ENCODE assay signal across 8 cellular contexts in the genomic region with DNA sequence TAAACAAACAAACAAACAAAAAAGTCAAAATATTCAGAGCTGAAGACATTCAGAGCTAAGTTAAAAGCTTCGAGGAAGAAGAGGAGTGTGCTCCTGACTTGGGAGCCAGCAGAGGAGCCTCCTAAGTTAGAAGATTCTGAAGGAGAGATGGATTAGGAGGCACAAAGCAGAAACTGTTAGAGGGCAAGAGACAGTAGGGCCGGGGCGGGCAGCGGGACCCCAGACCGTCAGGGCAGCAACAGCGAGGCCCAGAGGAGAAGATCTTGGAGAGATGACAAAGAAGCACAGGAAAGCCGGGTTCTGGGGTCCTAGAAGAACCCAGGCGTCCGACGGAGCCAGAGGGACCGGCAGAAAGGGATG. TPM values are rescaled to one million over a fixed set of nuclear protein-coding genes. Genes with fewer than 3 reads are reported as not detected.
DNase-seq lines count a peak whose midpoint lies in the region; ATAC-seq and TF ChIP-seq lines count a peak whose summit lies in the region.

No MANE protein-coding gene starts in this region.

- H3K4me1 ChIP-seq in lung (ENCODE audit: control insufficient read depth in 2 of 2, insufficient read depth in 2 of 2, low read length in 2 of 2) (no peaks in the 10 kb centered on the region), uterus (no peaks in the 10 kb centered on the region)

- ATAC-seq in lung (ENCODE audit: insufficient read depth, low FRiP score) (no peak), GM19455 (IDR thresholded peaks at IDR 0.05; ENCODE audit: unreplicated experiment) (no peak), HG02798 (IDR thresholded peaks at IDR 0.05; ENCODE audit: poor library complexity, unreplicated experiment) (no peak)

- H3K27ac ChIP-seq in lung (ENCODE audit: low read depth in 1 of 2, low read length in 1 of 2) (no peak overlapping the region), uterus (peak overlapping the region; percentile 83 to 89)

- H3K4me1 Mint-ChIP-seq in activated naive CD4-positive, alpha-beta T cell treated with anti-CD3 and anti-CD28 coated beads, Interleukin-2, amount 50 U/mL, for 24 hours = peaks cover 10% of the 10 kb centered on the region

- WGBS in lung, 2 donors = 18 to 34% methylated on average over 5 to 11 of the region's 11 CpGs

- peak overlapping the region; percentile 55 to 60 for H3K4me3 ChIP-seq in cardiac fibroblast (replicated peaks in 1 of 2; ENCODE audit: low read depth in 2 of 2, low read length in 2 of 2)
- peak overlapping the region; percentile 27 for H3K4me3 ChIP-seq in lung
- peak overlapping the region; percentile 48 to 56 for H3K4me3 ChIP-seq in uterus

- DNase-seq in activated naive CD4-positive, alpha-beta T cell treated with anti-CD3 and anti-CD28 coated beads, Interleukin-2, amount 50 U/mL, for 16 hours = no peak
- DNase-seq in cardiac fibroblast (ENCODE audit: low read depth in 2 of 2) (no peak), lung (ENCODE audit: low spot score) (no peak), uterus (no peak), SW480 (ENCODE audit: low spot score) (no peak)

- H3K27me3 ChIP-seq in lung (ENCODE audit: control insufficient read depth, insufficient read depth) (no peaks in the 10 kb centered on the region), uterus (no peaks in the 10 kb centered on the region)

- H3K36me3 Mint-ChIP-seq in activated naive CD4-positive, alpha-beta T cell treated with anti-CD3 and anti-CD28 coated beads, Interleukin-2, amount 50 U/mL, for 24 hours = no peaks in the 10 kb centered on the region

- H3K27ac Mint-ChIP-seq in activated naive CD4-positive, alpha-beta T cell treated with anti-CD3 and anti-CD28 coated beads, Interleukin-2, amount 50 U/mL, for 24 hours = peak overlapping the region; percentile 62

- H3K27me3 Mint-ChIP-seq in activated naive CD4-positive, alpha-beta T cell treated with anti-CD3 and anti-CD28 coated beads, Interleukin-2, amount 50 U/mL, for 24 hours = peaks cover 9% of the 10 kb centered on the region

- no peaks in the 10 kb centered on the region for H3K36me3 ChIP-seq in lung (ENCODE audit: control insufficient read depth in 2 of 2, insufficient read depth in 2 of 2, low read length in 2 of 2)
- H3K36me3 ChIP-seq in uterus = no peaks in the 10 kb centered on the region

- no peak for TF ChIP-seq POLR2A in uterus (IDR thresholded peaks at IDR 0.05)

- TF ChIP-seq CTCF in cardiac fibroblast (IDR thresholded peaks at IDR 0.05; ENCODE audit: low read depth, low read length) (no peak), lung (IDR thresholded peaks at IDR 0.05; ENCODE audit: control extremely low read depth, extremely low read depth) (no peak), uterus (IDR thresholded peaks at IDR 0.05) (no peak)

- intact Hi-C loops in uterus (cut with DNase I; ENCODE audit: low total_unique reads) = no loop called here

- H3K9me3 Mint-ChIP-seq in activated naive CD4-positive, alpha-beta T cell treated with anti-CD3 and anti-CD28 coated beads, Interleukin-2, amount 50 U/mL, for 24 hours = no peaks in the 10 kb centered on the region

- H3K9me3 ChIP-seq in lung (ENCODE audit: control insufficient read depth in 2 of 2, insufficient read depth in 1 of 2, low read length in 1 of 2) = no peaks in the 10 kb centered on the region
- H3K9me3 ChIP-seq in uterus = no peaks in the 10 kb centered on the region

- H3K4me3 Mint-ChIP-seq in activated naive CD4-positive, alpha-beta T cell treated with anti-CD3 and anti-CD28 coated beads, Interleukin-2, amount 50 U/mL, for 24 hours = peak overlapping the region; percentile 82

RNA-seq across cellular contexts. Expression of gene KLHL13, which starts 0.7 kb away (rescaled TPM):
- 1 to 10 TPM; 3.6 to 7.9 TPM for total RNA-seq in lung
- 1 to 10 TPM in 1 of 2 donors, under 1 TPM in 1; 0.47 to 1.2 TPM for polyA plus RNA-seq in lung
- 100 to 1,000 TPM in 1 of 4 donors, 10 to 100 TPM in 3; 19.7 to 155 (median 40.2) TPM for total RNA-seq in uterus

Comparison
In these comparisons a context has a peak if more than half of its experiments do, and no peak if none do; other contexts are left out.
1. H3K27ac ChIP-seq: peak in uterus (2 of 2); none in lung (0 of 2).
2. Peak in every context shown above with its lines, with median percentiles within 50 percentile points of each other: H3K4me3 ChIP-seq.